In genomic region chr2:120182019-120182560, GRCh38 we compare ENCODE assay signal across 18 cellular contexts. TPM values are rescaled to one million over a fixed set of nuclear protein-coding genes. Genes with fewer than 3 reads are reported as not detected.
DNase-seq lines count a peak whose midpoint lies in the region; ATAC-seq, FAIRE-seq and TF ChIP-seq lines count a peak whose summit lies in the region.
"Had no signal": no experiment of that assay in that cellular context is flagged by ENCODE, and none has a peak within 500 bp of the region (broad histone marks: within the 10 kb centered on the region; RNA-seq: fewer than 3 reads in every experiment).

No MANE protein-coding gene starts in this region.

- TF ChIP-seq POLR2A in adrenal gland (IDR thresholded peaks at IDR 0.05): no peak

- peak overlapping the region; percentile 4 for H3K4me3 Mint-ChIP-seq in stimulated activated naive CD8-positive, alpha-beta T cell treated with anti-CD3 and anti-CD28 coated beads, Interleukin-15, Interleukin-2, amounts not matched to agents 100 ng/mL and 50 ng/mL, for 24 hours
- H3K4me3 Mint-ChIP-seq in T-helper 2 cell treated with Interferon-gamma antibody and Interleukin-4, amounts not matched to agents 5 μg/mL and 100 μg/mL, for 36 hours: peak overlapping the region; percentile 53
- peak overlapping the region; percentile 63 to 84 for H3K4me3 Mint-ChIP-seq in effector memory CD8-positive, alpha-beta T cell
- H3K4me3 Mint-ChIP-seq: mesothelial cell of epicardium had no signal

- H3K27me3 Mint-ChIP-seq in stimulated activated naive CD8-positive, alpha-beta T cell treated with anti-CD3 and anti-CD28 coated beads, Interleukin-15, Interleukin-2, amounts not matched to agents 100 ng/mL and 50 ng/mL, for 24 hours: no peaks in the 10 kb centered on the region
- H3K27me3 Mint-ChIP-seq in T-helper 2 cell treated with Interferon-gamma antibody and Interleukin-4, amounts not matched to agents 5 μg/mL and 100 μg/mL, for 36 hours (ENCODE audit: low read depth): peaks cover 3% of the 10 kb centered on the region
- H3K27me3 Mint-ChIP-seq in effector memory CD8-positive, alpha-beta T cell: peaks cover 9 to 12% of the 10 kb centered on the region in 2 donors

- H3K9ac ChIP-seq in kidney (ENCODE audit: low read length in 2 of 2): no peak overlapping the region

- H3K27me3 ChIP-seq in adrenal gland: no peaks in the 10 kb centered on the region
- H3K27me3 ChIP-seq: cardiac muscle cell had no signal

- H3K36me3 Mint-ChIP-seq in stimulated activated naive CD8-positive, alpha-beta T cell treated with anti-CD3 and anti-CD28 coated beads, Interleukin-15, Interleukin-2, amounts not matched to agents 100 ng/mL and 50 ng/mL, for 24 hours (ENCODE audit: low read depth): no peaks in the 10 kb centered on the region
- H3K36me3 Mint-ChIP-seq in T-helper 2 cell treated with Interferon-gamma antibody and Interleukin-4, amounts not matched to agents 5 μg/mL and 100 μg/mL, for 36 hours (ENCODE audit: low read depth): peaks cover 4% of the 10 kb centered on the region
- H3K36me3 Mint-ChIP-seq in effector memory CD8-positive, alpha-beta T cell (ENCODE audit: insufficient read depth): peaks cover 2% of the 10 kb centered on the region

- H3K9me3 ChIP-seq in kidney (ENCODE audit: control insufficient read depth in 1 of 2, low read length in 2 of 2) (no peaks in the 10 kb centered on the region), adrenal gland (replicated peaks in 1 of 3) (no peaks in the 10 kb centered on the region)

- 62 to 79% (median 72%) methylated on average over 5 of the region's 5 CpGs for WGBS in adrenal gland, 4 donors

- FAIRE-seq in kidney (lab: Jason Lieb, UNC): no peak
- FAIRE-seq: GM19239, islet of Langerhans had no signal

- H3K36me3 ChIP-seq in kidney (ENCODE audit: control insufficient read depth in 1 of 2, insufficient read depth in 2 of 2, low read length in 2 of 2): peaks cover 0 to 4% of the 10 kb centered on the region in 2 donors
- no peaks in the 10 kb centered on the region for H3K36me3 ChIP-seq in adrenal gland (replicated peaks in 1 of 2)
- H3K36me3 ChIP-seq: cardiac muscle cell had no signal

- no peaks in the 10 kb centered on the region for H3K4me1 ChIP-seq in kidney (ENCODE audit: control insufficient read depth in 1 of 2, insufficient read depth in 1 of 2, low read depth in 1 of 2, low read length in 2 of 2)
- H3K4me1 ChIP-seq in adrenal gland (replicated peaks in 1 of 2): no peaks in the 10 kb centered on the region

- no peak for TF ChIP-seq CTCF in kidney (IDR thresholded peaks at IDR 0.05; ENCODE audit: borderline replicate concordance, extremely low read depth, insufficient read depth)
- no peak for TF ChIP-seq CTCF in adrenal gland (IDR thresholded peaks at IDR 0.05)

- H3K4me3 ChIP-seq in kidney (ENCODE audit: low read length in 2 of 2): no peak overlapping the region
- H3K4me3 ChIP-seq in adrenal gland: no peak overlapping the region
- H3K4me3 ChIP-seq: cardiac muscle cell had no signal

- intact Hi-C loops in kidney (cut with DNase I) (no loop called here), adrenal gland (cut with DNase I) (no loop called here)

- no peak overlapping the region for H3K27ac ChIP-seq in kidney (ENCODE audit: low read depth in 2 of 2, low read length in 2 of 2)
- H3K27ac ChIP-seq in adrenal gland: no peak overlapping the region
- H3K27ac ChIP-seq: cardiac muscle cell had no signal

- ATAC-seq in stimulated activated naive CD8-positive, alpha-beta T cell treated with anti-CD3 and anti-CD28 coated beads, Interleukin-15, Interleukin-2, amounts not matched to agents 100 U/mL and 50 U/mL, for 24 hours: no peak
- ATAC-seq in effector memory CD8-positive, alpha-beta T cell (replicated peaks): peak; percentile 7
- ATAC-seq in GM19452 (IDR thresholded peaks at IDR 0.05; ENCODE audit: unreplicated experiment): no peak
- ATAC-seq: PC-3, SK-N-SH treated with all-trans-retinoic acid at 6 μM for 48 hours had no signal

- no peaks in the 10 kb centered on the region for H3K9me3 Mint-ChIP-seq in stimulated activated naive CD8-positive, alpha-beta T cell treated with anti-CD3 and anti-CD28 coated beads, Interleukin-15, Interleukin-2, amounts not matched to agents 100 ng/mL and 50 ng/mL, for 24 hours
- no peaks in the 10 kb centered on the region for H3K9me3 Mint-ChIP-seq in T-helper 2 cell treated with Interferon-gamma antibody and Interleukin-4, amounts not matched to agents 5 μg/mL and 100 μg/mL, for 36 hours
- H3K9me3 Mint-ChIP-seq in effector memory CD8-positive, alpha-beta T cell: no peaks in the 10 kb centered on the region

- H3K4me1 Mint-ChIP-seq in stimulated activated naive CD8-positive, alpha-beta T cell treated with anti-CD3 and anti-CD28 coated beads, Interleukin-15, Interleukin-2, amounts not matched to agents 100 ng/mL and 50 ng/mL, for 24 hours (ENCODE audit: low read depth): peaks cover 38% of the 10 kb centered on the region
- H3K4me1 Mint-ChIP-seq in T-helper 2 cell treated with Interferon-gamma antibody and Interleukin-4, amounts not matched to agents 5 μg/mL and 100 μg/mL, for 36 hours (ENCODE audit: low read depth): peaks cover 43% of the 10 kb centered on the region
- peaks cover 26 to 34% of the 10 kb centered on the region in 2 donors for H3K4me1 Mint-ChIP-seq in effector memory CD8-positive, alpha-beta T cell (ENCODE audit: low read depth in 2 of 2)

- H3K27ac Mint-ChIP-seq in stimulated activated naive CD8-positive, alpha-beta T cell treated with anti-CD3 and anti-CD28 coated beads, Interleukin-15, Interleukin-2, amounts not matched to agents 100 ng/mL and 50 ng/mL, for 24 hours: peak overlapping the region; percentile 11
- H3K27ac Mint-ChIP-seq in T-helper 2 cell treated with Interferon-gamma antibody and Interleukin-4, amounts not matched to agents 5 μg/mL and 100 μg/mL, for 36 hours: peak overlapping the region; percentile 42
- H3K27ac Mint-ChIP-seq in effector memory CD8-positive, alpha-beta T cell: peak overlapping the region; percentile 83 to 97
- H3K27ac Mint-ChIP-seq: mesothelial cell of epicardium had no signal

- no peak for DNase-seq in stimulated activated naive CD8-positive, alpha-beta T cell treated with anti-CD3 and anti-CD28 coated beads, Interleukin-15, Interleukin-2, amounts not matched to agents 100 U/mL and 50 U/mL, for 24 hours
- no peak for DNase-seq in T-helper 2 cell treated with Interferon-gamma antibody and Interleukin-4, amounts not matched to agents 5 μg/mL and 100 μg/mL, for 36 hours (ENCODE audit: low spot score)
- DNase-seq in effector memory CD8-positive, alpha-beta T cell: no peak
- DNase-seq in kidney (no peak), adrenal gland (no peak), middle frontal gyrus (ENCODE audit: extremely low spot score, low spot score) (no peak)
- DNase-seq: AML-193, IMR-90, NCI-H1436, PC-3, posterior cingulate gyrus had no signal

RNA-seq across cellular contexts. Expression of gene TMEM185B, which starts 41.1 kb away (rescaled TPM):
- 28.1 TPM for total RNA-seq in kidney
- polyA plus RNA-seq in kidney (ENCODE audit: insufficient read depth, low read depth, low replicate concordance): 8.0 TPM
- total RNA-seq in adrenal gland: 10 to 100 TPM; 16.8 to 33.0 (median 23.0) TPM
- 10 to 100 TPM in 1 of 3 donors, 1 to 10 TPM in 2; 2.9 to 17.6 (median 5.2) TPM for polyA plus RNA-seq in adrenal gland

Comparison
In these comparisons a context has a peak if more than half of its experiments do, and no peak if none do; other contexts are left out.
1. H3K27ac Mint-ChIP-seq: peak in every context shown above with its lines; median percentile 90 in effector memory CD8-positive, alpha-beta T cell; 42 in T-helper 2 cell treated with Interferon-gamma antibody and Interleukin-4, amounts not matched to agents 5 μg/mL and 100 μg/mL, for 36 hours; 11 in stimulated activated naive CD8-positive, alpha-beta T cell treated with anti-CD3 and anti-CD28 coated beads, Interleukin-15, Interleukin-2, amounts not matched to agents 100 ng/mL and 50 ng/mL, for 24 hours.
2. H3K4me3 Mint-ChIP-seq: peak in every context shown above with its lines; median percentile 74 in effector memory CD8-positive, alpha-beta T cell; 53 in T-helper 2 cell treated with Interferon-gamma antibody and Interleukin-4, amounts not matched to agents 5 μg/mL and 100 μg/mL, for 36 hours; 4 in stimulated activated naive CD8-positive, alpha-beta T cell treated with anti-CD3 and anti-CD28 coated beads, Interleukin-15, Interleukin-2, amounts not matched to agents 100 ng/mL and 50 ng/mL, for 24 hours.